8 cellular contexts compared by ENCODE assay signal in genomic region chr10:49941447-49942338, GRCh38.
A peak's percentile ranks its signal among the peaks of the same experiment; 100 is the strongest.
DNase-seq lines count a peak whose midpoint lies in the region; ATAC-seq lines count a peak whose summit lies in the region.
"Not testable (repeated sequence)": the region's sequence is repeated elsewhere in the genome, so short reads cannot be mapped to it uniquely, and the experiment has no call there.

Gene PARG, minus strand, starts transcription at chr10:49942027. Its CDS starts 302 bp downstream, at chr10:49941725.
Gene TIMM23B, plus strand, starts transcription at chr10:49942053. Its CDS starts 142 bp downstream, at chr10:49942195.

- not testable (repeated sequence) for H3K9me3 ChIP-seq in BLaER1

- H3K4me3 ChIP-seq in BLaER1: peak within 1 kb of the TSS; percentile 80

- peaks cover 18% of the 10 kb centered on the region for H3K4me1 ChIP-seq in BLaER1

- peak within 1 kb of the TSS; percentile 85 for H3K4me2 ChIP-seq in BLaER1

- peak; percentile 57 for ATAC-seq in GM19328 (IDR thresholded peaks at IDR 0.05; ENCODE audit: unreplicated experiment)
- peak; percentile 68 for ATAC-seq in HG03442 (IDR thresholded peaks at IDR 0.05; ENCODE audit: unreplicated experiment)

- H4K20me1 ChIP-seq in BLaER1: not testable (repeated sequence)

- H3K9ac ChIP-seq in BLaER1: peak within 1 kb of the TSS; percentile 88

- DNase-seq in NCI-H526 treated with DMSO at 0.1 percent for 48 hours (lab: John Stamatoyannopoulos, UW) (peak; percentile 26), cortex of kidney (lab: John Stamatoyannopoulos, UW) (peak; percentile 10), left kidney (ENCODE audit: low read depth, low spot score) (peak; percentile 95)
- DNase-seq in activated CD4-positive, alpha-beta T cell treated with anti-CD3 and anti-CD28 coated beads, Interleukin-2, amount 50 U/mL, for 1 hour: peak; percentile 74
- peak; percentile 43 to 70 (median 57) for DNase-seq in stimulated activated CD4-positive, alpha-beta T cell treated with anti-CD3 and anti-CD28 coated beads, Interleukin-1b, Interleukin-23, amount 100 ng/mL, for 24 hours (ENCODE audit: low read depth in 4 of 4, low spot score in 1 of 4)

- H3K36me3 ChIP-seq in BLaER1: peaks cover 13% of the 10 kb centered on the region

- peak within 1 kb of the TSS; percentile 81 for H3K27ac ChIP-seq in BLaER1

- not testable (repeated sequence) for H3K27me3 ChIP-seq in BLaER1

Comparison
In these comparisons a context has a peak if more than half of its experiments do, and no peak if none do; other contexts are left out.
1. Peak in every context shown above with its lines: DNase-seq, ATAC-seq, H3K4me3 ChIP-seq and H3K27ac ChIP-seq.
2. DNase-seq: peak in every context shown above with its lines; median percentile 95 in left kidney; 74 in activated CD4-positive, alpha-beta T cell treated with anti-CD3 and anti-CD28 coated beads, Interleukin-2, amount 50 U/mL, for 1 hour; 57 in stimulated activated CD4-positive, alpha-beta T cell treated with anti-CD3 and anti-CD28 coated beads, Interleukin-1b, Interleukin-23, amount 100 ng/mL, for 24 hours; 26 in NCI-H526 treated with DMSO at 0.1 percent for 48 hours; 10 in cortex of kidney.